In genomic region chr3:86578071-86578470, GRCh38 we compare ENCODE assay signal across 29 cellular contexts.
"Had no signal": no experiment of that assay in that cellular context is flagged by ENCODE, and none has a peak within 500 bp of the region (broad histone marks: within the 10 kb centered on the region; RNA-seq: fewer than 3 reads in every experiment).

No MANE protein-coding gene starts in this region.

- H3K4me1 ChIP-seq: adrenal gland, body of pancreas, Peyer's patch had no signal

- DNase-seq: activated CD4-positive, alpha-beta memory T cell treated with anti-CD3 and anti-CD28 coated beads for 36 hours; activated CD4-positive, alpha-beta T cell treated with anti-CD3 and anti-CD28 coated beads for 36 hours; activated CD4-positive, alpha-beta T cell treated with anti-CD3 and anti-CD28 coated beads, Interleukin-2, amount 50 U/mL, for 1 hour; activated CD8-positive, alpha-beta memory T cell treated with anti-CD3 and anti-CD28 coated beads, Interleukin-2, amount 50 U/mL, for 4 hours; activated gamma-delta T cell treated with Interleukin-2 at 50 U/mL for 16 hours; activated naive CD4-positive, alpha-beta T cell treated with anti-CD3 and anti-CD28 coated beads for 36 hours; activated T-cell treated with anti-CD3 and anti-CD28 coated beads for 4 hours; activated T-cell treated with anti-CD3 and anti-CD28 coated beads, Interleukin-2, amount 50 U/mL, for 4 hours; adrenal gland; body of pancreas; caudate nucleus; NCI-H1105; NCI-H1436; NCI-H1694; NCI-H1930; NCI-H2081 treated with DMSO at 0.1 percent for 48 hours; NCI-H226; NCI-H446 treated with DMSO at 0.1 percent for 48 hours; NCI-H524; Peyer's patch; Right ventricle myocardium superior; SW 1271; T-helper 1 cell had no signal

- H3K27me3 Mint-ChIP-seq: activated CD4-positive, alpha-beta memory T cell treated with anti-CD3 and anti-CD28 coated beads for 36 hours; activated CD4-positive, alpha-beta T cell treated with anti-CD3 and anti-CD28 coated beads for 36 hours had no signal

- H3K4me3 Mint-ChIP-seq: activated CD4-positive, alpha-beta memory T cell treated with anti-CD3 and anti-CD28 coated beads for 36 hours; activated CD4-positive, alpha-beta T cell treated with anti-CD3 and anti-CD28 coated beads for 36 hours; activated naive CD4-positive, alpha-beta T cell treated with anti-CD3 and anti-CD28 coated beads for 36 hours; activated T-cell treated with anti-CD3 and anti-CD28 coated beads, Interleukin-2, amount 50 U/mL, for 4 hours; activated T-helper 1 cell treated with anti-CD3 and anti-CD28 coated beads, Interleukin-12 subunit alpha, Interleukin-12 subunit beta, Interleukin-2, Interleukin-4 antibody, amounts not matched to agents 30 ng/mL and 10 ng/mL and 1 ng/mL, durations not matched to agents 14 hours and 24 hours and 36 hours; WTC11 had no signal

- H3K36me3 Mint-ChIP-seq: activated CD4-positive, alpha-beta memory T cell treated with anti-CD3 and anti-CD28 coated beads for 36 hours had no signal

- H3K27me3 ChIP-seq: adrenal gland, body of pancreas, Peyer's patch had no signal

- H3K27ac Mint-ChIP-seq: activated CD4-positive, alpha-beta memory T cell treated with anti-CD3 and anti-CD28 coated beads for 36 hours; activated CD4-positive, alpha-beta T cell treated with anti-CD3 and anti-CD28 coated beads for 36 hours; activated naive CD4-positive, alpha-beta T cell treated with anti-CD3 and anti-CD28 coated beads for 36 hours; activated naive CD4-positive, alpha-beta T cell treated with anti-CD3 and anti-CD28 coated beads, Interleukin-2, amount 50 U/mL, for 72 hours; activated T-helper 1 cell treated with anti-CD3 and anti-CD28 coated beads, Interleukin-12 subunit alpha, Interleukin-12 subunit beta, Interleukin-2, Interleukin-4 antibody, amounts not matched to agents 30 ng/mL and 10 ng/mL and 1 ng/mL, durations not matched to agents 14 hours and 24 hours and 36 hours; WTC11 had no signal

- H3K27ac ChIP-seq: adrenal gland, body of pancreas, Peyer's patch, RWPE1 had no signal

- H3K36me3 ChIP-seq: adrenal gland, Peyer's patch had no signal

- H3K9me3 ChIP-seq: adrenal gland, body of pancreas, Peyer's patch had no signal

- H3K4me1 Mint-ChIP-seq: activated CD4-positive, alpha-beta T cell treated with anti-CD3 and anti-CD28 coated beads for 36 hours had no signal

- H3K9me3 Mint-ChIP-seq: activated T-helper 1 cell treated with anti-CD3 and anti-CD28 coated beads, Interleukin-12 subunit alpha, Interleukin-12 subunit beta, Interleukin-2, Interleukin-4 antibody, amounts not matched to agents 30 ng/mL and 10 ng/mL and 1 ng/mL, durations not matched to agents 14 hours and 24 hours and 36 hours had no signal

- ATAC-seq: activated CD4-positive, alpha-beta T cell treated with anti-CD3 and anti-CD28 coated beads for 36 hours; activated CD4-positive, CD25-positive, alpha-beta regulatory T cell treated with anti-CD3 and anti-CD28 coated beads, Interleukin-2, amount 50 U/mL, for 24 hours; activated naive CD4-positive, alpha-beta T cell treated with anti-CD3 and anti-CD28 coated beads, Interleukin-2, amount 50 U/mL, for 72 hours; activated T-cell treated with anti-CD3 and anti-CD28 coated beads, Interleukin-2, amount 50 U/mL, for 4 hours; body of pancreas; K562; WTC11 had no signal

- H3K4me3 ChIP-seq: adrenal gland, body of pancreas, K562, Peyer's patch had no signal
